Comparison of ENCODE assay signal across 1 cellular context in the genomic region with DNA sequence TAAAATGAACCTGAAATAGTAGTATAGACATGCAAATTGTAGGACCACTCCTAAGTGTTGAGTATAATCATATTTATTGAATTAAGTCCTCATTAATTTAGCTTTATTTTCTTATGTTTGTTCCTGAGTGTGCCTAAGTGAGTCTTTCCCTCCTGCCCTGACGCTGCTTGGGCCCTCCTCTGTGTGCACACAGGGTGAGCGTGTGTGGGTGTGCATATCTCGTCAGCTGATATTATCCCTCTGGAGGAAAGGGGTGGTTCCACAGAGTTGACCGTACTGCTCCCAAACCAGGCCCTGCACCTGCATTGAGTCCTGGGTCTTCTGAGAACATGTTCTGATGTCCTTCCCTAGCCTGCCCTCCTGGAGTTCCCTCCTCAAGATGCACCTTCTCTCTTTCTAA.
TF ChIP-seq lines count a peak whose summit lies in the region.

No MANE protein-coding gene starts in this region.

TF ChIP-seq in K562, 482 proteins besides CTCF, POLR2A, EP300 and RAD21:
- TF ChIP-seq EGR1 (conservative IDR thresholded peaks at IDR 0.05) (peak; percentile 64), BCOR (IDR thresholded peaks at IDR 0.05) (no peak), COPS2 (conservative IDR thresholded peaks at IDR 0.05) (no peak), PML (IDR thresholded peaks at IDR 0.05; ENCODE audit: low read length) (no peak), CREM (IDR thresholded peaks at IDR 0.05; ENCODE audit: low read depth) (peak; percentile 31; the same call in 1 of the 2 replicates), MIER1 (IDR thresholded peaks at IDR 0.05; ENCODE audit: low read depth) (no peak), ZNF197 (CRISPR knock-in tag; IDR thresholded peaks at IDR 0.05; ENCODE audit: low read depth) (no peak)
- TF ChIP-seq, protein P1, sequence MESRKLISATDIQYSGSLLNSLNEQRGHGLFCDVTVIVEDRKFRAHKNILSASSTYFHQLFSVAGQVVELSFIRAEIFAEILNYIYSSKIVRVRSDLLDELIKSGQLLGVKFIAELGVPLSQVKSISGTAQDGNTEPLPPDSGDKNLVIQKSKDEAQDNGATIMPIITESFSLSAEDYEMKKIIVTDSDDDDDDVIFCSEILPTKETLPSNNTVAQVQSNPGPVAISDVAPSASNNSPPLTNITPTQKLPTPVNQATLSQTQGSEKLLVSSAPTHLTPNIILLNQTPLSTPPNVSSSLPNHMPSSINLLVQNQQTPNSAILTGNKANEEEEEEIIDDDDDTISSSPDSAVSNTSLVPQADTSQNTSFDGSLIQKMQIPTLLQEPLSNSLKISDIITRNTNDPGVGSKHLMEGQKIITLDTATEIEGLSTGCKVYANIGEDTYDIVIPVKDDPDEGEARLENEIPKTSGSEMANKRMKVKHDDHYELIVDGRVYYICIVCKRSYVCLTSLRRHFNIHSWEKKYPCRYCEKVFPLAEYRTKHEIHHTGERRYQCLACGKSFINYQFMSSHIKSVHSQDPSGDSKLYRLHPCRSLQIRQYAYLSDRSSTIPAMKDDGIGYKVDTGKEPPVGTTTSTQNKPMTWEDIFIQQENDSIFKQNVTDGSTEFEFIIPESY (CRISPR knock-in tag; IDR thresholded peaks at IDR 0.05): no peak
- TF ChIP-seq, protein P2, sequence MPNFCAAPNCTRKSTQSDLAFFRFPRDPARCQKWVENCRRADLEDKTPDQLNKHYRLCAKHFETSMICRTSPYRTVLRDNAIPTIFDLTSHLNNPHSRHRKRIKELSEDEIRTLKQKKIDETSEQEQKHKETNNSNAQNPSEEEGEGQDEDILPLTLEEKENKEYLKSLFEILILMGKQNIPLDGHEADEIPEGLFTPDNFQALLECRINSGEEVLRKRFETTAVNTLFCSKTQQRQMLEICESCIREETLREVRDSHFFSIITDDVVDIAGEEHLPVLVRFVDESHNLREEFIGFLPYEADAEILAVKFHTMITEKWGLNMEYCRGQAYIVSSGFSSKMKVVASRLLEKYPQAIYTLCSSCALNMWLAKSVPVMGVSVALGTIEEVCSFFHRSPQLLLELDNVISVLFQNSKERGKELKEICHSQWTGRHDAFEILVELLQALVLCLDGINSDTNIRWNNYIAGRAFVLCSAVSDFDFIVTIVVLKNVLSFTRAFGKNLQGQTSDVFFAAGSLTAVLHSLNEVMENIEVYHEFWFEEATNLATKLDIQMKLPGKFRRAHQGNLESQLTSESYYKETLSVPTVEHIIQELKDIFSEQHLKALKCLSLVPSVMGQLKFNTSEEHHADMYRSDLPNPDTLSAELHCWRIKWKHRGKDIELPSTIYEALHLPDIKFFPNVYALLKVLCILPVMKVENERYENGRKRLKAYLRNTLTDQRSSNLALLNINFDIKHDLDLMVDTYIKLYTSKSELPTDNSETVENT (CRISPR knock-in tag; IDR thresholded peaks at IDR 0.05): no peak
- TF ChIP-seq, protein P3, sequence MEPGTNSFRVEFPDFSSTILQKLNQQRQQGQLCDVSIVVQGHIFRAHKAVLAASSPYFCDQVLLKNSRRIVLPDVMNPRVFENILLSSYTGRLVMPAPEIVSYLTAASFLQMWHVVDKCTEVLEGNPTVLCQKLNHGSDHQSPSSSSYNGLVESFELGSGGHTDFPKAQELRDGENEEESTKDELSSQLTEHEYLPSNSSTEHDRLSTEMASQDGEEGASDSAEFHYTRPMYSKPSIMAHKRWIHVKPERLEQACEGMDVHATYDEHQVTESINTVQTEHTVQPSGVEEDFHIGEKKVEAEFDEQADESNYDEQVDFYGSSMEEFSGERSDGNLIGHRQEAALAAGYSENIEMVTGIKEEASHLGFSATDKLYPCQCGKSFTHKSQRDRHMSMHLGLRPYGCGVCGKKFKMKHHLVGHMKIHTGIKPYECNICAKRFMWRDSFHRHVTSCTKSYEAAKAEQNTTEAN (CRISPR knock-in tag; IDR thresholded peaks at IDR 0.05): no peak
- TF ChIP-seq, protein P4, sequence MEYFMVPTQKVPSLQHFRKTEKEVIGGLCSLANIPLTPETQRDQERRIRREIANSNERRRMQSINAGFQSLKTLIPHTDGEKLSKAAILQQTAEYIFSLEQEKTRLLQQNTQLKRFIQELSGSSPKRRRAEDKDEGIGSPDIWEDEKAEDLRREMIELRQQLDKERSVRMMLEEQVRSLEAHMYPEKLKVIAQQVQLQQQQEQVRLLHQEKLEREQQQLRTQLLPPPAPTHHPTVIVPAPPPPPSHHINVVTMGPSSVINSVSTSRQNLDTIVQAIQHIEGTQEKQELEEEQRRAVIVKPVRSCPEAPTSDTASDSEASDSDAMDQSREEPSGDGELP (CRISPR knock-in tag; IDR thresholded peaks at IDR 0.05; ENCODE audit: borderline replicate concordance): peak; percentile 61; the same call in 1 of the 2 replicates
- TF ChIP-seq, protein P5, sequence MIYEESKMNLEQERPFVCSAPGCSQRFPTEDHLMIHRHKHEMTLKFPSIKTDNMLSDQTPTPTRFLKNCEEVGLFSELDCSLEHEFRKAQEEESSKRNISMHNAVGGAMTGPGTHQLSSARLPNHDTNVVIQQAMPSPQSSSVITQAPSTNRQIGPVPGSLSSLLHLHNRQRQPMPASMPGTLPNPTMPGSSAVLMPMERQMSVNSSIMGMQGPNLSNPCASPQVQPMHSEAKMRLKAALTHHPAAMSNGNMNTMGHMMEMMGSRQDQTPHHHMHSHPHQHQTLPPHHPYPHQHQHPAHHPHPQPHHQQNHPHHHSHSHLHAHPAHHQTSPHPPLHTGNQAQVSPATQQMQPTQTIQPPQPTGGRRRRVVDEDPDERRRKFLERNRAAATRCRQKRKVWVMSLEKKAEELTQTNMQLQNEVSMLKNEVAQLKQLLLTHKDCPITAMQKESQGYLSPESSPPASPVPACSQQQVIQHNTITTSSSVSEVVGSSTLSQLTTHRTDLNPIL (CRISPR knock-in tag; IDR thresholded peaks at IDR 0.05): no peak
- TF ChIP-seq, protein P6, sequence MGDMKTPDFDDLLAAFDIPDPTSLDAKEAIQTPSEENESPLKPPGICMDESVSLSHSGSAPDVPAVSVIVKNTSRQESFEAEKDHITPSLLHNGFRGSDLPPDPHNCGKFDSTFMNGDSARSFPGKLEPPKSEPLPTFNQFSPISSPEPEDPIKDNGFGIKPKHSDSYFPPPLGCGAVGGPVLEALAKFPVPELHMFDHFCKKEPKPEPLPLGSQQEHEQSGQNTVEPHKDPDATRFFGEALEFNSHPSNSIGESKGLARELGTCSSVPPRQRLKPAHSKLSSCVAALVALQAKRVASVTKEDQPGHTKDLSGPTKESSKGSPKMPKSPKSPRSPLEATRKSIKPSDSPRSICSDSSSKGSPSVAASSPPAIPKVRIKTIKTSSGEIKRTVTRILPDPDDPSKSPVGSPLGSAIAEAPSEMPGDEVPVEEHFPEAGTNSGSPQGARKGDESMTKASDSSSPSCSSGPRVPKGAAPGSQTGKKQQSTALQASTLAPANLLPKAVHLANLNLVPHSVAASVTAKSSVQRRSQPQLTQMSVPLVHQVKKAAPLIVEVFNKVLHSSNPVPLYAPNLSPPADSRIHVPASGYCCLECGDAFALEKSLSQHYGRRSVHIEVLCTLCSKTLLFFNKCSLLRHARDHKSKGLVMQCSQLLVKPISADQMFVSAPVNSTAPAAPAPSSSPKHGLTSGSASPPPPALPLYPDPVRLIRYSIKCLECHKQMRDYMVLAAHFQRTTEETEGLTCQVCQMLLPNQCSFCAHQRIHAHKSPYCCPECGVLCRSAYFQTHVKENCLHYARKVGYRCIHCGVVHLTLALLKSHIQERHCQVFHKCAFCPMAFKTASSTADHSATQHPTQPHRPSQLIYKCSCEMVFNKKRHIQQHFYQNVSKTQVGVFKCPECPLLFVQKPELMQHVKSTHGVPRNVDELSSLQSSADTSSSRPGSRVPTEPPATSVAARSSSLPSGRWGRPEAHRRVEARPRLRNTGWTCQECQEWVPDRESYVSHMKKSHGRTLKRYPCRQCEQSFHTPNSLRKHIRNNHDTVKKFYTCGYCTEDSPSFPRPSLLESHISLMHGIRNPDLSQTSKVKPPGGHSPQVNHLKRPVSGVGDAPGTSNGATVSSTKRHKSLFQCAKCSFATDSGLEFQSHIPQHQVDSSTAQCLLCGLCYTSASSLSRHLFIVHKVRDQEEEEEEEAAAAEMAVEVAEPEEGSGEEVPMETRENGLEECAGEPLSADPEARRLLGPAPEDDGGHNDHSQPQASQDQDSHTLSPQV (IDR thresholded peaks at IDR 0.05): no peak
